Comparison of ENCODE assay signal across 12 cellular contexts in the genomic region with DNA sequence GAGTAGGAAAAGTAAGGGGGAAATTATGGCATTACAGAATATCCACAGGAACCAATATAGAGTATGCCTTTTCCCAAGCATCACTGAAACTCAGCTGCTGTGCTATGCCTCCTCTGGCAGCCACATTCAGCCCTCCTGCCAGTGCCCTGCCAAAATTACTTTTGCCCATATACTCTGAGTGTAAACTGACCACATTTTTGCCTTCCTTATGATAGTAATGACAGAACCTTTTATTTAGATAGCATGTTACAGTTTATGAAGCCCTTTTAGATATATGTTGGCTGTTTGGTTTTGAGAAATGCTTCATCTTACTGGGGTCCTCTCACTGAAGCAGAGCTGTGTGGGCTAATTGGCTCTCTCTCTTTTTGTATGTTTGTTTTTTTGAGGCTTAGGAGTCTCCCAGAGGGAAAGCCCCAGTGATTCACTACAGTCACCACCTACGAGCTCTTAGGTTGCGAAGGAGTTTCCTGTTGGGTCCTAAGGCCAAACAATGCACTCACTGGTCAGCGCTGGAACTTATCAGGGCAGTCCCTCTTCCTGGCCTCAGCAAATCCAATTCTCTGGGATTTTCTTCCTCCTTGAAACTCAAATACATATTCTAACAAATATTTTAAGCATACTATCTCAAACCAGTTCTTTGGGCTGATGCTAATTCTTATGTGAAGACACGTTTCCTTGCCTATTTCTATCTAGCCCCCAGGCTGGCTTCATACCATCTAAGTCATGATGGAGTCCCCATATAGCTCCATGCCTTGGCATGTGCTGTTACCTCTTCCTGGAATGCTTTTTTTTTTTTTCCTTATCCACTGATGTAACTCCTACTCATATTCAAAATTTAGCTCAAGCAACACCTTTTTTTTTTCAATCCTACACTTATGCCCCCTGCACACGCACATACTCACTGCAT. TPM values are rescaled to one million over a fixed set of nuclear protein-coding genes. Genes with fewer than 3 reads are reported as not detected.
A peak's percentile ranks its signal among the peaks of the same experiment; 100 is the strongest.
DNase-seq lines count a peak whose midpoint lies in the region; ATAC-seq and TF ChIP-seq lines count a peak whose summit lies in the region.
"Had no signal": no experiment of that assay in that cellular context is flagged by ENCODE, and none has a peak within 500 bp of the region (broad histone marks: within the 10 kb centered on the region; RNA-seq: fewer than 3 reads in every experiment).

No MANE protein-coding gene starts in this region.

- TF ChIP-seq CTCF in AG09309 (IDR thresholded peaks at IDR 0.05; ENCODE audit: control insufficient read depth, insufficient read depth, low read depth, low read length, missing control alignments) = no peak
- TF ChIP-seq CTCF in GM10266 (IDR thresholded peaks at IDR 0.05; ENCODE audit: control insufficient read depth, insufficient read depth, low read depth, missing control alignments) = no peak

- H3K27ac Mint-ChIP-seq in activated naive CD8-positive, alpha-beta T cell treated with anti-CD3 and anti-CD28 coated beads for 36 hours = no peak overlapping the region

- in situ Hi-C loops in HAP-1 (cut with MboI; ENCODE audit: low sequenced_read_pairs) = no loop called here

- H3K9me3 Mint-ChIP-seq in activated naive CD8-positive, alpha-beta T cell treated with anti-CD3 and anti-CD28 coated beads for 36 hours = no peaks in the 10 kb centered on the region

- H3K4me3 ChIP-seq in AG09309 (ENCODE audit: control insufficient read depth, low read depth, low read length) (no peak overlapping the region), HAP-1 (no peak overlapping the region)

- peaks cover 61% of the 10 kb centered on the region for H3K27me3 ChIP-seq in HAP-1 (ENCODE audit: low read depth)

- ATAC-seq in GM21576 (IDR thresholded peaks at IDR 0.05; ENCODE audit: unreplicated experiment) = peak; percentile 52

- H3K27me3 Mint-ChIP-seq in activated naive CD8-positive, alpha-beta T cell treated with anti-CD3 and anti-CD28 coated beads for 36 hours = peaks cover 77% of the 10 kb centered on the region

- H3K4me1 ChIP-seq in HAP-1 = no peaks in the 10 kb centered on the region

- H3K4me1 Mint-ChIP-seq in activated naive CD8-positive, alpha-beta T cell treated with anti-CD3 and anti-CD28 coated beads for 36 hours = peaks cover 26% of the 10 kb centered on the region

- no peaks in the 10 kb centered on the region for H3K36me3 ChIP-seq in HAP-1 (replicated peaks)

- no peak overlapping the region for H3K4me3 Mint-ChIP-seq in activated naive CD8-positive, alpha-beta T cell treated with anti-CD3 and anti-CD28 coated beads for 36 hours

- no peaks in the 10 kb centered on the region for H3K36me3 Mint-ChIP-seq in activated naive CD8-positive, alpha-beta T cell treated with anti-CD3 and anti-CD28 coated beads for 36 hours

- peak; percentile 21 for DNase-seq in AG09309 (ENCODE audit: low read depth)
- DNase-seq in activated naive CD8-positive, alpha-beta T cell treated with anti-CD3 and anti-CD28 coated beads for 36 hours = peak; percentile 22
- DNase-seq in iris pigment epithelial cell (ENCODE audit: low read depth) = peak; percentile 88
- DNase-seq in NCI-H187 (lab: John Stamatoyannopoulos, UW) = no peak
- DNase-seq in COR-L47 (lab: John Stamatoyannopoulos, UW) = no peak
- no peak for DNase-seq in GM10266 (ENCODE audit: extremely low spot score)
- no peak for DNase-seq in HAP-1 (ENCODE audit: low spot score in 2 of 2)
- DNase-seq: activated CD4-positive, CD25-positive, alpha-beta regulatory T cell; kidney; MV-4-11; stimulated activated naive CD4-positive, alpha-beta T cell had no signal

- H3K9me3 ChIP-seq in HAP-1 = no peaks in the 10 kb centered on the region

RNA-seq across cellular contexts. Expression of gene PHF24, which starts 3.7 kb away (rescaled TPM):
- total RNA-seq in activated naive CD8-positive, alpha-beta T cell treated with anti-CD3 and anti-CD28 coated beads for 36 hours = under 1 TPM; 0.23 to 0.30 TPM

RNA-seq across cellular contexts. Expression of gene DNAJB5, which starts 27.7 kb away (rescaled TPM):
- total RNA-seq in activated naive CD8-positive, alpha-beta T cell treated with anti-CD3 and anti-CD28 coated beads for 36 hours = 1 to 10 TPM; 7.6 to 8.1 TPM

Comparison
In these comparisons a context has a peak if more than half of its experiments do, and no peak if none do; other contexts are left out.
1. DNase-seq: peak in AG09309 (single experiment), activated naive CD8-positive, alpha-beta T cell treated with anti-CD3 and anti-CD28 coated beads for 36 hours (single experiment) and iris pigment epithelial cell (single experiment); none in NCI-H187 (0 of 2), COR-L47 (single experiment), GM10266 (single experiment) and HAP-1 (0 of 2).